In genomic region chr1:24415334-24415909, GRCh38 we compare ENCODE assay signal across 8 cellular contexts. TPM values are rescaled to one million over a fixed set of nuclear protein-coding genes. Genes with fewer than 3 reads are reported as not detected.
A peak's percentile ranks its signal among the peaks of the same experiment; 100 is the strongest.
DNase-seq lines count a peak whose midpoint lies in the region; ATAC-seq, FAIRE-seq and TF ChIP-seq lines count a peak whose summit lies in the region.

NIPAL3 (plus strand) TSS chr1:24415802; CDS start chr1:24419548, 3,746 bp downstream.

- TF ChIP-seq CTCF in OCI-LY1 (IDR thresholded peaks at IDR 0.05; ENCODE audit: low read length), result peak; percentile 70
- TF ChIP-seq CTCF in endothelial cell of umbilical vein (IDR thresholded peaks at IDR 0.05; ENCODE audit: extremely low read depth in 1 of 2, insufficient read depth in 1 of 2, low read depth in 1 of 2, low read length in 2 of 2), result peak; percentile 61 to 93

- H3K4me2 ChIP-seq in OCI-LY1 (ENCODE audit: low read length), result peak within 1 kb of the TSS; percentile 90
- peak within 1 kb of the TSS; percentile 94 for H3K4me2 ChIP-seq in endothelial cell of umbilical vein (ENCODE audit: insufficient read depth, low read length)

- H3K9me1 ChIP-seq in endothelial cell of umbilical vein (replicated peaks; ENCODE audit: control insufficient read depth, extremely low read depth, insufficient read depth, low read length), result no peaks in the 10 kb centered on the region

- H3K36me3 ChIP-seq in OCI-LY1 (ENCODE audit: insufficient read depth, low read length) (peaks cover 21% of the 10 kb centered on the region), endothelial cell of umbilical vein (ENCODE audit: control insufficient read depth in 2 of 2, extremely low read depth in 1 of 2, insufficient read depth in 2 of 2, low read length in 2 of 2) (peaks cover 0 to 3% of the 10 kb centered on the region in 2 experiments)

- DNase-seq in DMS 273 (lab: John Stamatoyannopoulos, UW; ENCODE audit: unreplicated experiment), result peak; percentile 99
- peak; percentile 85 for DNase-seq in HuH-7 (ENCODE audit: low spot score)
- peak; percentile 95 for DNase-seq in activated CD8-positive, alpha-beta memory T cell treated with anti-CD3 and anti-CD28 coated beads, Interleukin-2, amount 50 U/mL, for 48 hours
- DNase-seq in endothelial cell of umbilical vein (ENCODE audit: low read depth, low spot score), result peak; percentile 98
- DNase-seq in middle frontal gyrus (ENCODE audit: extremely low spot score, low spot score), result peak; percentile 98
- peak; percentile 93 to 95 for DNase-seq in stimulated activated CD8-positive, alpha-beta memory T cell treated with anti-CD3 and anti-CD28 coated beads, Interleukin-2, amount 100 ng/mL, for 48 hours (ENCODE audit: low read depth in 2 of 2)

- H2AFZ ChIP-seq in OCI-LY1 (ENCODE audit: low read length) (peak within 1 kb of the TSS; percentile 96), endothelial cell of umbilical vein (ENCODE audit: low read depth, low read length) (peak within 1 kb of the TSS; percentile 98)

- H3F3A ChIP-seq in OCI-LY1 (ENCODE audit: insufficient read depth, low read length), result 0 out of 2 replicates have a peak, but pooled peaks cover 3% of the 10 kb centered on the region

- H3K9me3 ChIP-seq in OCI-LY1 (ENCODE audit: low read length) (no peaks in the 10 kb centered on the region), endothelial cell of umbilical vein (replicated peaks; ENCODE audit: control insufficient read depth, insufficient read depth, low read length) (no peaks in the 10 kb centered on the region)

- intact Hi-C loops in endothelial cell of umbilical vein (cut with micrococcal nuclease), result loop anchor here (1.0 to 5.0 kb wide), 4 partner anchors 23 to 220 kb away; partner anchors contain the start of gene RCAN3

- H3K4me1 ChIP-seq in OCI-LY1 (ENCODE audit: insufficient read depth, low read length, severe bottlenecking), result peaks cover 54% of the 10 kb centered on the region
- H3K4me1 ChIP-seq in endothelial cell of umbilical vein (ENCODE audit: control insufficient read depth, extremely low read depth, insufficient read depth, low read length), result peaks cover 20% of the 10 kb centered on the region

- CTCF ChIA-PET in endothelial cell of umbilical vein (lab: Charles Lee), result interaction anchor here (0.8 to 10.3 kb wide), 11 partner anchors 9 to 417 kb away, joined by 3 to 134 read pairs (median 7); no protein-coding TSS in a partner anchor

- dilution Hi-C loops in endothelial cell of umbilical vein (cut with MboI; ENCODE audit: extremely low pct_ligation_motif_present, low sequenced_read_pairs), result no loop called here

- H4K20me1 ChIP-seq in OCI-LY1 (ENCODE audit: insufficient read depth, low read length) (no peaks in the 10 kb centered on the region), endothelial cell of umbilical vein (replicated peaks; ENCODE audit: control insufficient read depth, extremely low read depth, insufficient read depth, low read length) (no peaks in the 10 kb centered on the region)

- peak; percentile 35 for TF ChIP-seq POLR2A in endothelial cell of umbilical vein (IDR thresholded peaks at IDR 0.05; ENCODE audit: low read depth, low read length)

- BruUV-seq in endothelial cell of umbilical vein (replicated peaks; lab: Mats Ljungman, UMichigan), result no TSS peak

- POLR2A ChIA-PET in endothelial cell of umbilical vein (lab: Charles Lee), result interaction anchor here (0.7 to 1.2 kb wide), 2 partner anchors 23 to 68 kb away, joined by 3 to 6 read pairs; no protein-coding TSS in a partner anchor

- no peaks in the 10 kb centered on the region for H3K27me3 ChIP-seq in OCI-LY1 (ENCODE audit: insufficient read depth, low read length)
- no peaks in the 10 kb centered on the region for H3K27me3 ChIP-seq in endothelial cell of umbilical vein (ENCODE audit: control insufficient read depth in 2 of 2, insufficient read depth in 2 of 2, low read length in 2 of 2)

- no peaks in the 10 kb centered on the region for H3K9me2 ChIP-seq in OCI-LY1 (ENCODE audit: low read depth, low read length)

- peak; percentile 91 for ATAC-seq in GM21515 (IDR thresholded peaks at IDR 0.05; ENCODE audit: unreplicated experiment)

- H3K9ac ChIP-seq in OCI-LY1 (ENCODE audit: low read length) (peak within 1 kb of the TSS; percentile 78), endothelial cell of umbilical vein (replicated peaks; ENCODE audit: extremely low read depth, insufficient read depth, low read length) (peak within 1 kb of the TSS; percentile 27)

- H3K27ac ChIP-seq in OCI-LY1 (ENCODE audit: low read depth, low read length, poor library complexity, severe bottlenecking) (peak within 1 kb of the TSS; percentile 84), endothelial cell of umbilical vein (ENCODE audit: insufficient read depth, low read depth, low read length) (no peak within 1 kb of the TSS)

- H3K4me3 ChIP-seq in OCI-LY1 (ENCODE audit: low read depth, low read length, poor library complexity, severe bottlenecking) (peak within 1 kb of the TSS; percentile 84), endothelial cell of umbilical vein (replicated peaks in 1 of 3; ENCODE audit: insufficient read depth in 1 of 3, low read depth in 1 of 3, low read length in 3 of 3) (peak within 1 kb of the TSS; percentile 66 to 91 (median 70))

- peak; percentile 98 for FAIRE-seq in endothelial cell of umbilical vein (lab: Jason Lieb, UNC)

- H3K79me2 ChIP-seq in OCI-LY1 (ENCODE audit: insufficient read depth, low read length) (peaks cover 20% of the 10 kb centered on the region), endothelial cell of umbilical vein (ENCODE audit: control insufficient read depth, insufficient read depth, low read length) (no peaks in the 10 kb centered on the region)

TF ChIP-seq in endothelial cell of umbilical vein, 7 proteins besides CTCF, POLR2A, EP300 and RAD21:
- TF ChIP-seq POLR2AphosphoS5 (IDR thresholded peaks at IDR 0.05; ENCODE audit: insufficient read depth, low read depth, low read length), result no peak
- TF ChIP-seq FOS (IDR thresholded peaks at IDR 0.05; ENCODE audit: borderline replicate concordance, insufficient read depth, low read length), result no peak
- TF ChIP-seq EZH2 (IDR thresholded peaks at IDR 0.05; ENCODE audit: borderline replicate concordance, low read depth, low read length, severe bottlenecking), result no peak
- TF ChIP-seq MYC (IDR thresholded peaks at IDR 0.05; ENCODE audit: low read depth, low read length), result no peak
- no peak for TF ChIP-seq GATA2 (IDR thresholded peaks at IDR 0.05; ENCODE audit: insufficient read depth, insufficient read length, low read depth, low read length)
- TF ChIP-seq JUN (IDR thresholded peaks at IDR 0.05; ENCODE audit: borderline replicate concordance, insufficient read depth, insufficient read length, low read depth), result no peak
- no peak for TF ChIP-seq MAX (IDR thresholded peaks at IDR 0.05; ENCODE audit: insufficient read depth, insufficient read length)

RNA-seq across cellular contexts. Expression of gene NIPAL3, which starts in this region (rescaled TPM):
- total RNA-seq in endothelial cell of umbilical vein, result 14.8 and 16.0 TPM in 2 replicates
- polyA plus RNA-seq in endothelial cell of umbilical vein, result 15.1 and 15.5 TPM in 2 replicates
- polyA plus RNA-seq in endothelial cell of umbilical vein (2011; cell fraction: cytosol; rRNA removed), result 11.1 and 12.2 TPM in 2 replicates
- 10.2 and 11.1 TPM in 2 replicates for polyA plus RNA-seq in endothelial cell of umbilical vein (2011; cell fraction: nucleus; rRNA removed)
- polyA plus RNA-seq in endothelial cell of umbilical vein (2012), result 15.9 and 18.7 TPM in 2 replicates
- polyA minus RNA-seq in endothelial cell of umbilical vein, result 31.4 and 37.3 TPM in 2 replicates
- 11.9 TPM for polyA minus RNA-seq in endothelial cell of umbilical vein (2011; cell fraction: cytosol; rRNA and poly(A)+ RNA removed)
- polyA minus RNA-seq in endothelial cell of umbilical vein (2011; cell fraction: nucleus; rRNA and poly(A)+ RNA removed), result 8.0 and 10.2 TPM in 2 replicates
